ENCODE assay signal across 17 cellular contexts in the genomic region with DNA sequence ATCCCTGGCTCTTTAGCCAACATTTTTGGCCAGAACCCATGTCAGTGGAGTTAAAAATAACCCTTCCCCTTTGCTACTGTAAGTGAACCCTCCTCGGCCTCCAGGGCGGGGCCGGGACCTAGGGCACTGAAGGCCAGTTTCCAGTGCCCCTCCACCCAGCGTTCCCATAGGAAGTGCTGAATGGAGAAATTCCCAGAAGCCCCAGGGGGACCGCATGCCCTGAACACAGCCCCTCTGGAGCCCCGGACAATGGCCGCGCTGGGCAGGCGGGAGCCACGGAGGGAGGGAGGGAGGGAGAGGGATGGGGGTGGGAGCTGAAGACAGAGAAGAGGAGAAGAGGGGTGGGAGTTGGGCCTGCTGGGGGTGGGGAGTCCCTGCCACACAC. TPM values are rescaled to one million over a fixed set of nuclear protein-coding genes. Genes with fewer than 3 reads are reported as not detected.
DNase-seq lines count a peak whose midpoint lies in the region; TF ChIP-seq lines count a peak whose summit lies in the region.
"Had no signal": no experiment of that assay in that cellular context is flagged by ENCODE, and none has a peak within 500 bp of the region (broad histone marks: within the 10 kb centered on the region; RNA-seq: fewer than 3 reads in every experiment).

No MANE protein-coding gene starts in this region.

- WGBS in stomach, 5 donors, result 62 to 80% (median 69%) methylated on average over 8 to 10 of the region's 10 CpGs

- TF ChIP-seq EP300 in stomach (IDR thresholded peaks at IDR 0.05), result no peak

- no peak for TF ChIP-seq POLR2A in stomach (IDR thresholded peaks at IDR 0.05)

- CTCF ChIA-PET in A673 (lab: Charles Lee), result no interaction called here

- H3K36me3 ChIP-seq in cardiac muscle cell (no peaks in the 10 kb centered on the region), stomach (peaks cover 0 to 34% (median 26%) of the 10 kb centered on the region in 4 donors), A673 (ENCODE audit: insufficient read depth, low read length, poor library complexity, severe bottlenecking) (no peaks in the 10 kb centered on the region)
- H3K36me3 ChIP-seq: neutrophil had no signal

- peak in 1 of 2 donors; percentile 49 for DNase-seq in cardiac muscle cell (ENCODE audit: low read depth in 1 of 2, low spot score in 1 of 2)
- peak; percentile 65 for DNase-seq in myocyte (ENCODE audit: low read depth)
- no peak for DNase-seq in stomach
- DNase-seq in DMS79 treated with DMSO at 0.1 percent for 48 hours (lab: John Stamatoyannopoulos, UW), result no peak
- DNase-seq in mesenteric fat pad (ENCODE audit: low spot score), result no peak
- no peak for DNase-seq in DMS153 treated with DMSO at 0.1 percent for 48 hours (lab: John Stamatoyannopoulos, UW; ENCODE audit: unreplicated experiment)
- no peak for DNase-seq in A673 (ENCODE audit: low spot score)
- DNase-seq: activated CD4-positive, CD25-positive, alpha-beta regulatory T cell; activated CD8-positive, alpha-beta memory T cell treated with anti-CD3 and anti-CD28 coated beads for 24 hours; anterior cingulate cortex; NCI-H1105; NCI-H774; small intestine; stimulated activated naive CD4-positive, alpha-beta T cell had no signal

- intact Hi-C loops in stomach (cut with DNase I; ENCODE audit: low total_unique reads) (no loop called here), A673 (cut with micrococcal nuclease; ENCODE audit: unreplicated experiment) (no loop called here)

- H3K27me3 ChIP-seq in cardiac muscle cell, result no peaks in the 10 kb centered on the region
- peaks cover 0 to 83% (median 13%) of the 10 kb centered on the region in 3 donors for H3K27me3 ChIP-seq in stomach
- H3K27me3 ChIP-seq in A673 (replicated peaks; ENCODE audit: insufficient read depth, low read depth, low read length, poor library complexity), result no peaks in the 10 kb centered on the region

- TF ChIP-seq CTCF in cardiac muscle cell (IDR thresholded peaks at IDR 0.05; ENCODE audit: low read depth, low read length), result no peak
- no peak for TF ChIP-seq CTCF in stomach (IDR thresholded peaks at IDR 0.05)
- TF ChIP-seq CTCF in A673 (conservative IDR thresholded peaks at IDR 0.05; ENCODE audit: low read depth, low read length), result no peak

- no peak overlapping the region for H3K4me3 ChIP-seq in cardiac muscle cell
- no peak overlapping the region for H3K4me3 ChIP-seq in stomach
- H3K4me3 ChIP-seq in A673 (ENCODE audit: low read depth, low read length, poor library complexity, severe bottlenecking), result no peak overlapping the region
- H3K4me3 ChIP-seq: K562 had no signal

- H3K4me1 ChIP-seq in cardiac muscle cell (ENCODE audit: low read depth) (peaks cover 62% of the 10 kb centered on the region), stomach (peaks cover 45 to 60% (median 50%) of the 10 kb centered on the region in 4 donors), A673 (ENCODE audit: insufficient read depth, low read length, poor library complexity, severe bottlenecking) (peaks cover 5% of the 10 kb centered on the region)

- no peaks in the 10 kb centered on the region for H3K9me3 ChIP-seq in cardiac muscle cell (ENCODE audit: low read depth)
- H3K9me3 ChIP-seq in stomach, result no peaks in the 10 kb centered on the region
- H3K9me3 ChIP-seq in A673 (ENCODE audit: low read depth, low read length, poor library complexity, severe bottlenecking), result no peaks in the 10 kb centered on the region
- H3K9me3 ChIP-seq: neutrophil had no signal

- POLR2A ChIA-PET in A673 (lab: Charles Lee; ENCODE audit: low non-redundant PET), result no interaction called here

- H3K27ac ChIP-seq in angular gyrus (ENCODE audit: low read depth, low read length) (peak overlapping the region; percentile 72), cardiac muscle cell (peak overlapping the region; percentile 88), stomach (peak overlapping the region in 4 of 5 donors; percentile 65 to 86 (median 69)), A673 (ENCODE audit: low read depth, low read length, poor library complexity, severe bottlenecking) (no peak overlapping the region)
- H3K27ac ChIP-seq: neutrophil had no signal

- BruUV-seq in A673 (replicated peaks; lab: Mats Ljungman, UMichigan), result no TSS peak

RNA-seq across cellular contexts. Expression of a gene that starts 11.1 kb away (rescaled TPM):
- 15.3 and 18.2 TPM in 2 replicates for total RNA-seq in cardiac muscle cell
- 8.6 and 9.8 TPM in 2 replicates for polyA plus RNA-seq in cardiac muscle cell
- 6.7 and 10.2 TPM in 2 replicates for total RNA-seq in myocyte
- 19.4 TPM for polyA plus RNA-seq in myocyte (2012)
- total RNA-seq in stomach, result 10 to 100 TPM in 2 of 5 donors, 1 to 10 TPM in 3; 1.2 to 58.5 (median 9.5) TPM
- 1 to 10 TPM; 3.6 to 4.1 (median 3.6) TPM for polyA plus RNA-seq in stomach
- 38.0 TPM for total RNA-seq in mesenteric fat pad
- 0.09 and 0.13 TPM in 2 replicates for total RNA-seq in A673 (2021)
